Comparison of ENCODE assay signal across 24 cellular contexts in genomic region chr3:179716226-179716625, GRCh38.
DNase-seq lines count a peak whose midpoint lies in the region; ATAC-seq and TF ChIP-seq lines count a peak whose summit lies in the region.
"Had no signal": no experiment of that assay in that cellular context is flagged by ENCODE, and none has a peak within 500 bp of the region (broad histone marks: within the 10 kb centered on the region; RNA-seq: fewer than 3 reads in every experiment).

No MANE protein-coding gene starts in this region.

- H3K27me3 ChIP-seq in BLaER1 (no peaks in the 10 kb centered on the region), brain microvascular endothelial cell (replicated peaks) (no peaks in the 10 kb centered on the region), osteoblast (ENCODE audit: insufficient read depth, low read length) (no peaks in the 10 kb centered on the region)
- H3K27me3 ChIP-seq: cardiac muscle cell had no signal

- in situ Hi-C loops in brain microvascular endothelial cell (cut with HindIII; ENCODE audit: low pct_ligation_motif_present, low sequenced_read_pairs): no loop called here

- no peak for DNase-seq in HFFc6
- no peak for DNase-seq in brain microvascular endothelial cell
- no peak for DNase-seq in osteoblast (ENCODE audit: insufficient read length, low spot score, missing footprints)
- DNase-seq in NCI-H748 treated with DMSO at 0.1 percent for 48 hours (lab: John Stamatoyannopoulos, UW): no peak
- no peak for DNase-seq in DMS 273 treated with DMSO at 0.1 percent for 48 hours (lab: John Stamatoyannopoulos, UW)
- DNase-seq: activated CD4-positive, alpha-beta T cell treated with anti-CD3 and anti-CD28 coated beads, Interleukin-2, amount 10 ng/mL, durations not matched to agents 7 days and 5 days; activated naive CD4-positive, alpha-beta T cell treated with Interleukin-2 at 50 U/mL for 16 hours; activated T-cell treated with anti-CD3 and anti-CD28 coated beads, Interleukin-2, amount 50 U/mL, for 72 hours; amygdala; glutamatergic neuron; Karpas-422; left cardiac atrium; mesendoderm; NCI-H1694; NCI-H526; RPMI8226; stimulated activated CD4-positive, alpha-beta T cell treated with anti-CD3 and anti-CD28 coated beads, Interleukin-2, amount 100 ng/mL, for 48 hours; WERI-Rb-1 had no signal

- no peak for TF ChIP-seq CTCF in HFFc6 (IDR thresholded peaks at IDR 0.05)
- no peak for TF ChIP-seq CTCF in brain microvascular endothelial cell (IDR thresholded peaks at IDR 0.05; ENCODE audit: low read depth, low read length, missing control alignments)
- TF ChIP-seq CTCF in osteoblast (IDR thresholded peaks at IDR 0.05; ENCODE audit: extremely low read depth, low read depth, low read length): no peak

- H3K4me3 ChIP-seq in BLaER1 (no peak overlapping the region), brain microvascular endothelial cell (ENCODE audit: low read depth, low read length) (no peak overlapping the region), osteoblast (ENCODE audit: insufficient read depth, low read length) (no peak overlapping the region)
- H3K4me3 ChIP-seq: cardiac muscle cell had no signal

- H3K79me2 ChIP-seq in osteoblast (ENCODE audit: insufficient read depth, low read length): peaks cover 15% of the 10 kb centered on the region

- H3K9ac ChIP-seq in BLaER1: no peak overlapping the region

- H3K36me3 ChIP-seq in BLaER1: peaks cover 54% of the 10 kb centered on the region
- H3K36me3 ChIP-seq in brain microvascular endothelial cell (replicated peaks): no peaks in the 10 kb centered on the region
- H3K36me3 ChIP-seq in osteoblast (ENCODE audit: insufficient read depth, low read length): peaks cover 6% of the 10 kb centered on the region

- H3K36me3 Mint-ChIP-seq in HFFc6 (ENCODE audit: low read depth): peaks cover 4% of the 10 kb centered on the region; the same call in 1 of the 2 replicates
- H3K36me3 Mint-ChIP-seq: stimulated activated effector memory CD8-positive, alpha-beta T cell treated with anti-CD3 and anti-CD28 coated beads, Interleukin-12 subunit alpha, Interleukin-12 subunit beta, amount 100 ng/mL, for 72 hours had no signal

- H3K9me3 ChIP-seq in BLaER1: no peaks in the 10 kb centered on the region
- H3K9me3 ChIP-seq in osteoblast (ENCODE audit: low read depth, low read length): no peaks in the 10 kb centered on the region

- peak overlapping the region; percentile 97 for H3K27ac Mint-ChIP-seq in HFFc6
- H3K27ac Mint-ChIP-seq: activated CD4-positive, alpha-beta T cell treated with anti-CD3 and anti-CD28 coated beads, Interleukin-2, amount 10 ng/mL, durations not matched to agents 7 days and 5 days; stimulated activated effector memory CD8-positive, alpha-beta T cell treated with anti-CD3 and anti-CD28 coated beads, Interleukin-12 subunit alpha, Interleukin-12 subunit beta, amount 100 ng/mL, for 72 hours had no signal

- H3K4me2 ChIP-seq in BLaER1 (peak overlapping the region; percentile 4), osteoblast (ENCODE audit: insufficient read depth, low read length) (peak overlapping the region; percentile 18)

- H4K20me1 ChIP-seq in BLaER1 (no peaks in the 10 kb centered on the region), osteoblast (ENCODE audit: insufficient read depth, low read length) (no peaks in the 10 kb centered on the region)

- no peaks in the 10 kb centered on the region; the same call in 1 of the 2 replicates for H3K27me3 Mint-ChIP-seq in HFFc6 (ENCODE audit: insufficient read depth)
- H3K27me3 Mint-ChIP-seq: activated CD4-positive, alpha-beta T cell treated with anti-CD3 and anti-CD28 coated beads, Interleukin-2, amount 10 ng/mL, durations not matched to agents 7 days and 5 days had no signal

- no peak overlapping the region for H2AFZ ChIP-seq in osteoblast (ENCODE audit: low read length)

- ATAC-seq in HG02981 (IDR thresholded peaks at IDR 0.05; ENCODE audit: unreplicated experiment) (no peak), HG02938 (IDR thresholded peaks at IDR 0.05; ENCODE audit: unreplicated experiment) (no peak)

- H3K4me1 ChIP-seq in BLaER1 (peaks cover 24% of the 10 kb centered on the region), osteoblast (ENCODE audit: insufficient read depth, low read length) (peaks cover 47% of the 10 kb centered on the region)

- H3K27ac ChIP-seq in BLaER1 (no peak overlapping the region), brain microvascular endothelial cell (peak overlapping the region; percentile 69), osteoblast (ENCODE audit: low read depth, low read length) (peak overlapping the region; percentile 94)
- H3K27ac ChIP-seq: cardiac muscle cell, WERI-Rb-1 had no signal

- no peak overlapping the region for H3K4me3 Mint-ChIP-seq in HFFc6
- H3K4me3 Mint-ChIP-seq: activated CD4-positive, alpha-beta T cell treated with anti-CD3 and anti-CD28 coated beads, Interleukin-2, amount 10 ng/mL, durations not matched to agents 7 days and 5 days; activated T-cell treated with anti-CD3 and anti-CD28 coated beads, Interleukin-2, amount 50 U/mL, for 72 hours; CD14-positive monocyte; stimulated activated effector memory CD8-positive, alpha-beta T cell treated with anti-CD3 and anti-CD28 coated beads, Interleukin-12 subunit alpha, Interleukin-12 subunit beta, amount 100 ng/mL, for 72 hours had no signal

- peaks cover 77% of the 10 kb centered on the region for H3K4me1 Mint-ChIP-seq in HFFc6 (ENCODE audit: low read depth)
- H3K4me1 Mint-ChIP-seq: activated CD4-positive, alpha-beta T cell treated with anti-CD3 and anti-CD28 coated beads, Interleukin-2, amount 10 ng/mL, durations not matched to agents 7 days and 5 days; stimulated activated effector memory CD8-positive, alpha-beta T cell treated with anti-CD3 and anti-CD28 coated beads, Interleukin-12 subunit alpha, Interleukin-12 subunit beta, amount 100 ng/mL, for 72 hours had no signal

- H3K9me3 Mint-ChIP-seq in HFFc6: no peaks in the 10 kb centered on the region
- H3K9me3 Mint-ChIP-seq: activated CD4-positive, alpha-beta T cell treated with anti-CD3 and anti-CD28 coated beads, Interleukin-2, amount 10 ng/mL, durations not matched to agents 7 days and 5 days; activated T-cell treated with anti-CD3 and anti-CD28 coated beads, Interleukin-2, amount 50 U/mL, for 72 hours; CD14-positive monocyte; stimulated activated effector memory CD8-positive, alpha-beta T cell treated with anti-CD3 and anti-CD28 coated beads, Interleukin-12 subunit alpha, Interleukin-12 subunit beta, amount 100 ng/mL, for 72 hours had no signal
